Comparison of ENCODE assay signal across 10 cellular contexts in the genomic region with DNA sequence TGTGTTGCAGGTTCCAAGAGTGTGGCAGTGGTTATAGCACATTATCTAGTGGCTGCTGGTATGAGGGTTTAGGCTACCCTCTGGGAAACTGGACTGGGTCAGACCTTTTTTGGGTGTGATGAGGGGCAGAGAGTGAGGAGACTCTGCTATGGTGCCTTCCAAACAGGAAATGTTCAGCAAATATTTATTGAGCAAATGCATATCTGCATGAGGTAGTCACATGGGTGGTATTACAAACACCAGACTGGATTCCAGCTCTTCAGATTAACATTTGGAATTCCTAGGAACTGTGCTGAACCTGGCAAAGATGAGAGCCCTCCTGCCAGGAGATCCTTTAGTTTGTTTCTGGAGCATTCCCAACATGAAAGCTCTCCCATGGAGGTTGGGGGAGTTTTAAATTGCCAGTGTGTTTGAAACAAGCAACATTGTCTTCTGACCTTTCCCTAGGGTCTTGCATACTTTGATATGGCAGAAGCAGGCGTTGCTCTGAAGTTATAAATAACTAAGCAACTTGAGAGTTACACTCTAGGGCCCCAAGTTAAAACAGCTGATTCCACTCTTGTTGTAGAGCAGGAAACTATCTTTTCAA.
DNase-seq lines count a peak whose midpoint lies in the region; ATAC-seq and TF ChIP-seq lines count a peak whose summit lies in the region.
"Had no signal": no experiment of that assay in that cellular context is flagged by ENCODE, and none has a peak within 500 bp of the region (broad histone marks: within the 10 kb centered on the region; RNA-seq: fewer than 3 reads in every experiment).

No MANE protein-coding gene starts in this region.

- H3K9me3 ChIP-seq in SJSA1 (replicated peaks) (no peaks in the 10 kb centered on the region), cardiac muscle cell (ENCODE audit: low read depth) (no peaks in the 10 kb centered on the region), prostate gland (no peaks in the 10 kb centered on the region), OCI-LY7 (ENCODE audit: low read length) (no peaks in the 10 kb centered on the region), uterus (no peaks in the 10 kb centered on the region)

- POLR2A ChIA-PET in OCI-LY7 (lab: Charles Lee), result no interaction called here

- H3K27me3 ChIP-seq in SJSA1 (replicated peaks) (no peaks in the 10 kb centered on the region), cardiac muscle cell (no peaks in the 10 kb centered on the region), prostate gland (replicated peaks; ENCODE audit: insufficient read depth) (no peaks in the 10 kb centered on the region), uterus (no peaks in the 10 kb centered on the region)

- no TSS peak for BruUV-seq in OCI-LY7 (replicated peaks; lab: Mats Ljungman, UMichigan)

- H3K4me2 ChIP-seq in OCI-LY7 (ENCODE audit: low read length), result no peak overlapping the region

- DNase-seq in DMS53 (lab: John Stamatoyannopoulos, UW) (peak; percentile 48), SJSA1 (ENCODE audit: low read depth in 1 of 2, low spot score in 2 of 2) (peak; percentile 67 to 82), cardiac muscle cell (ENCODE audit: low read depth in 1 of 2, low spot score in 1 of 2) (peak; percentile 77 to 80), prostate gland (ENCODE audit: low spot score) (peak; percentile 40), OCI-LY7 (ENCODE audit: low spot score) (no peak), uterus (no peak)
- DNase-seq in stimulated activated CD4-positive, alpha-beta T cell treated with anti-CD3 and anti-CD28 coated beads, Interleukin-4, amount 100 ng/mL, for 24 hours, result no peak
- DNase-seq: glutamatergic neuron, NCI-H1092 had no signal

- TF ChIP-seq POLR2A in prostate gland (IDR thresholded peaks at IDR 0.05), result no peak
- no peak for TF ChIP-seq POLR2A in uterus (IDR thresholded peaks at IDR 0.05)

- no peak overlapping the region for H3K4me3 ChIP-seq in SJSA1
- no peak overlapping the region for H3K4me3 ChIP-seq in cardiac muscle cell
- H3K4me3 ChIP-seq in prostate gland, result no peak overlapping the region
- no peak overlapping the region for H3K4me3 ChIP-seq in OCI-LY7 (ENCODE audit: low read depth, low read length, poor library complexity, severe bottlenecking)
- no peak overlapping the region for H3K4me3 ChIP-seq in uterus

- no peaks in the 10 kb centered on the region for H3K79me2 ChIP-seq in OCI-LY7 (ENCODE audit: insufficient read depth, low read depth, low read length)

- TF ChIP-seq CTCF in cardiac muscle cell (IDR thresholded peaks at IDR 0.05; ENCODE audit: low read depth, low read length), result no peak
- TF ChIP-seq CTCF in prostate gland (IDR thresholded peaks at IDR 0.05), result no peak
- no peak for TF ChIP-seq CTCF in OCI-LY7 (conservative IDR thresholded peaks at IDR 0.05; ENCODE audit: low read length)
- TF ChIP-seq CTCF in uterus (IDR thresholded peaks at IDR 0.05), result no peak

- H4K20me1 ChIP-seq in OCI-LY7 (ENCODE audit: insufficient read depth, low read length), result no peaks in the 10 kb centered on the region; the same call in 1 of the 2 replicates

- WGBS in prostate gland, result 13% methylated on average over 1 of the region's 1 CpG

- CTCF ChIA-PET in OCI-LY7 (lab: Charles Lee; ENCODE audit: unreplicated experiment), result no interaction called here

- H3K4me1 ChIP-seq in SJSA1 (replicated peaks) (peaks cover 50% of the 10 kb centered on the region), cardiac muscle cell (ENCODE audit: low read depth) (peaks cover 81% of the 10 kb centered on the region), prostate gland (replicated peaks) (peaks cover 4% of the 10 kb centered on the region), OCI-LY7 (ENCODE audit: insufficient read depth, low read length, poor library complexity, severe bottlenecking) (no peaks in the 10 kb centered on the region), uterus (no peaks in the 10 kb centered on the region)

- H3K9me2 ChIP-seq in OCI-LY7 (ENCODE audit: insufficient read depth, low read length), result no peaks in the 10 kb centered on the region

- no peak for ATAC-seq in GM19455 (IDR thresholded peaks at IDR 0.05; ENCODE audit: unreplicated experiment)

- H3K36me3 ChIP-seq in SJSA1 (no peaks in the 10 kb centered on the region), cardiac muscle cell (no peaks in the 10 kb centered on the region), prostate gland (no peaks in the 10 kb centered on the region), OCI-LY7 (ENCODE audit: insufficient read depth, low read length) (no peaks in the 10 kb centered on the region), uterus (no peaks in the 10 kb centered on the region)

- intact Hi-C loops in prostate gland (cut with DNase I), result no loop called here
- intact Hi-C loops in OCI-LY7 (cut with micrococcal nuclease; ENCODE audit: unreplicated experiment), result no loop called here
- intact Hi-C loops in uterus (cut with DNase I; ENCODE audit: low total_unique reads), result no loop called here

- no peak overlapping the region for H2AFZ ChIP-seq in OCI-LY7 (ENCODE audit: low read length)

- peak overlapping the region; percentile 72 for H3K27ac ChIP-seq in SJSA1
- peak overlapping the region; percentile 96 for H3K27ac ChIP-seq in cardiac muscle cell
- peak overlapping the region; percentile 23 to 74 for H3K27ac ChIP-seq in prostate gland
- H3K27ac ChIP-seq in OCI-LY7 (ENCODE audit: low read depth, low read length, poor library complexity, severe bottlenecking), result no peak overlapping the region
- H3K27ac ChIP-seq in uterus, result peak overlapping the region in 1 of 2 donors; percentile 43

Comparison
In these comparisons a context has a peak if more than half of its experiments do, and no peak if none do; other contexts are left out.
1. DNase-seq: peak in DMS53 (single experiment), SJSA1 (2 of 2), cardiac muscle cell (2 of 2) and prostate gland (single experiment); none in stimulated activated CD4-positive, alpha-beta T cell treated with anti-CD3 and anti-CD28 coated beads, Interleukin-4, amount 100 ng/mL, for 24 hours (single experiment), OCI-LY7 (single experiment) and uterus (0 of 2).